Comparison of ENCODE assay signal across 10 cellular contexts in the genomic region with DNA sequence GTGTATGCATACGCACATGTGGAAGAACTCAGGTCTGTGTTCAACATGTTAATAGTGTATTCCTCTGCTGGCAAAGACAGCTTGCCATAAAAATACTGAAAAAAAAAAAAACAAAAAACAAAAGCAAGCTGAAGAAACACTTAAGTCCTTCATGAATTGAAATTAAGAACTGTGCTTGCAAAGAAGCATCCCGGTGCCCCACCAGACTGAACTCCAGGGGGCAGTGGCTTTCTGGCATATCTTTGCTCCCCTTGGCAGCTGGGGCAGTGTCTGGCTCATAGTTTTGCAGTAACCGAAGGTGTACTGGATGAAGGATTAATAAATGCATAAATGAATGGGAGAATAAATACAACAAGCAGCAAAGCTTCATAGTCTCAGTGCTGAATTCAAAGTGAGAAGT.
A peak's percentile ranks its signal among the peaks of the same experiment; 100 is the strongest.
DNase-seq lines count a peak whose midpoint lies in the region; ATAC-seq and TF ChIP-seq lines count a peak whose summit lies in the region.
"Had no signal": no experiment of that assay in that cellular context is flagged by ENCODE, and none has a peak within 500 bp of the region (broad histone marks: within the 10 kb centered on the region; RNA-seq: fewer than 3 reads in every experiment).

No MANE protein-coding gene starts in this region.

- H3K27me3 Mint-ChIP-seq in activated naive CD8-positive, alpha-beta T cell treated with anti-CD3 and anti-CD28 coated beads, Interleukin-2, amount 50 U/mL, for 24 hours, result peaks cover 14% of the 10 kb centered on the region
- H3K27me3 Mint-ChIP-seq: activated B cell treated with CpG ODN at 0.5 μM for 24 hours had no signal

- H3K27ac Mint-ChIP-seq in activated naive CD8-positive, alpha-beta T cell treated with anti-CD3 and anti-CD28 coated beads, Interleukin-2, amount 50 U/mL, for 24 hours, result no peak overlapping the region
- H3K27ac Mint-ChIP-seq: activated B cell treated with CpG ODN at 0.5 μM for 24 hours had no signal

- H3K36me3 Mint-ChIP-seq in activated naive CD8-positive, alpha-beta T cell treated with anti-CD3 and anti-CD28 coated beads, Interleukin-2, amount 50 U/mL, for 24 hours (ENCODE audit: low read depth), result no peaks in the 10 kb centered on the region

- intact Hi-C loops in prostate gland (cut with DNase I), result loop anchor here (5.0 to 10.0 kb wide), 2 partner anchors 187 to 271 kb away; partner anchors contain the start of gene LHFPL6

- TF ChIP-seq CTCF in prostate gland (IDR thresholded peaks at IDR 0.05), result peak in 3 of 4 experiments; percentile 23 to 35 (median 31)

- no peak overlapping the region for H3K4me3 ChIP-seq in prostate gland
- H3K4me3 ChIP-seq: BLaER1 had no signal

- H3K4me3 Mint-ChIP-seq in activated naive CD8-positive, alpha-beta T cell treated with anti-CD3 and anti-CD28 coated beads, Interleukin-2, amount 50 U/mL, for 24 hours, result no peak overlapping the region
- H3K4me3 Mint-ChIP-seq: activated B cell treated with CpG ODN at 0.5 μM for 24 hours had no signal

- no peaks in the 10 kb centered on the region for H3K36me3 ChIP-seq in prostate gland
- H3K36me3 ChIP-seq: BLaER1 had no signal

- 29% methylated on average over 3 of the region's 3 CpGs for WGBS in prostate gland

- H3K9me3 Mint-ChIP-seq in activated naive CD8-positive, alpha-beta T cell treated with anti-CD3 and anti-CD28 coated beads, Interleukin-2, amount 50 U/mL, for 24 hours, result no peaks in the 10 kb centered on the region
- H3K9me3 Mint-ChIP-seq: activated B cell treated with CpG ODN at 0.5 μM for 24 hours had no signal

- H3K4me1 Mint-ChIP-seq in activated naive CD8-positive, alpha-beta T cell treated with anti-CD3 and anti-CD28 coated beads, Interleukin-2, amount 50 U/mL, for 24 hours, result peaks cover 1% of the 10 kb centered on the region
- H3K4me1 Mint-ChIP-seq: activated B cell treated with CpG ODN at 0.5 μM for 24 hours had no signal

- no peaks in the 10 kb centered on the region for H3K9me3 ChIP-seq in prostate gland
- H3K9me3 ChIP-seq: BLaER1 had no signal

- no peak overlapping the region for H3K27ac ChIP-seq in prostate gland
- H3K27ac ChIP-seq: BLaER1 had no signal

- H3K4me1 ChIP-seq in prostate gland (replicated peaks), result no peaks in the 10 kb centered on the region

- ATAC-seq in activated naive CD8-positive, alpha-beta T cell treated with anti-CD3 and anti-CD28 coated beads, Interleukin-2, amount 50 U/mL, for 24 hours, result no peak

- no peaks in the 10 kb centered on the region for H3K27me3 ChIP-seq in prostate gland (replicated peaks; ENCODE audit: insufficient read depth)
- H3K27me3 ChIP-seq: BLaER1 had no signal

- TF ChIP-seq POLR2A in prostate gland (IDR thresholded peaks at IDR 0.05), result no peak

- DNase-seq in NCI-H2107 treated with DMSO at 0.1 percent for 48 hours (lab: John Stamatoyannopoulos, UW; ENCODE audit: unreplicated experiment), result peak; percentile 23
- no peak for DNase-seq in NCI-H2107 (lab: John Stamatoyannopoulos, UW)
- DNase-seq in RPMI7951 (ENCODE audit: low read depth), result peak; percentile 50
- peak; percentile 28 for DNase-seq in fibroblast of the conjunctiva (ENCODE audit: low read depth)
- DNase-seq in prostate gland (ENCODE audit: low spot score), result peak; percentile 23
- DNase-seq in dedifferentiated amniotic fluid mesenchymal stem cell (ENCODE audit: extremely low spot score), result no peak
- DNase-seq in NCI-H2171 (lab: John Stamatoyannopoulos, UW), result no peak
- DNase-seq in activated naive CD8-positive, alpha-beta T cell treated with anti-CD3 and anti-CD28 coated beads, Interleukin-2, amount 50 U/mL, for 24 hours, result no peak
- DNase-seq: activated B cell treated with CpG ODN at 0.5 μM for 24 hours had no signal

Comparison
In these comparisons a context has a peak if more than half of its experiments do, and no peak if none do; other contexts are left out.
1. DNase-seq: peak in NCI-H2107 treated with DMSO at 0.1 percent for 48 hours (single experiment), RPMI7951 (single experiment), fibroblast of the conjunctiva (single experiment) and prostate gland (single experiment); none in NCI-H2107 (single experiment), dedifferentiated amniotic fluid mesenchymal stem cell (single experiment), NCI-H2171 (single experiment) and activated naive CD8-positive, alpha-beta T cell treated with anti-CD3 and anti-CD28 coated beads, Interleukin-2, amount 50 U/mL, for 24 hours (single experiment).